ENCODE assay signal across 12 cellular contexts in genomic region chr2:47190188-47190818, GRCh38. TPM values are rescaled to one million over a fixed set of nuclear protein-coding genes. Genes with fewer than 3 reads are reported as not detected.
DNase-seq lines count a peak whose midpoint lies in the region; ATAC-seq, FAIRE-seq and TF ChIP-seq lines count a peak whose summit lies in the region.
"Had no signal": no experiment of that assay in that cellular context is flagged by ENCODE, and none has a peak within 500 bp of the region (broad histone marks: within the 10 kb centered on the region; RNA-seq: fewer than 3 reads in every experiment).

No MANE protein-coding gene starts in this region.

- H3K79me2 ChIP-seq in SK-N-SH (ENCODE audit: insufficient read depth), result peaks cover 11% of the 10 kb centered on the region; the same call in 1 of the 2 replicates

- H3K36me3 Mint-ChIP-seq in naive thymus-derived CD4-positive, alpha-beta T cell, result peaks cover 0 to 14% (median 0%) of the 10 kb centered on the region in 5 donors

- no peak overlapping the region for H2AFZ ChIP-seq in SK-N-SH (ENCODE audit: low read depth)

- H3K36me3 ChIP-seq in SK-N-SH (replicated peaks in 1 of 2; ENCODE audit: control insufficient read depth in 1 of 2, insufficient read depth in 2 of 2, low read length in 1 of 2) (no peaks in the 10 kb centered on the region), gastroesophageal sphincter (no peaks in the 10 kb centered on the region), small intestine (ENCODE audit: control insufficient read depth in 2 of 2, insufficient read depth in 2 of 2, low read length in 2 of 2) (no peaks in the 10 kb centered on the region)
- H3K36me3 ChIP-seq in naive thymus-derived CD4-positive, alpha-beta T cell (ENCODE audit: control insufficient read depth in 2 of 3, insufficient read depth in 3 of 3, low read length in 3 of 3), result no peaks in the 10 kb centered on the region

- H3K27ac Mint-ChIP-seq in naive thymus-derived CD4-positive, alpha-beta T cell, result no peak overlapping the region

- FAIRE-seq in H54 (lab: Jason Lieb, UNC) (peak; percentile 33), small intestine (lab: Jason Lieb, UNC) (no peak)

- peaks cover 38% of the 10 kb centered on the region for H3F3A ChIP-seq in SK-N-SH (replicated peaks; ENCODE audit: insufficient read depth)

- H3K27ac ChIP-seq in SK-N-SH (ENCODE audit: low read depth in 2 of 2, low read length in 1 of 2) (peak overlapping the region; percentile 56 to 100; a peak in 3 of 4 replicates), gastroesophageal sphincter (peak overlapping the region in 3 of 4 donors; percentile 81 to 84 (median 82)), small intestine (ENCODE audit: low read depth in 1 of 2, low read length in 1 of 2) (peak overlapping the region in 1 of 2 donors; percentile 22)
- H3K27ac ChIP-seq in naive thymus-derived CD4-positive, alpha-beta T cell (ENCODE audit: low read depth, low read length), result no peak overlapping the region

- no peak for ATAC-seq in gastroesophageal sphincter
- no peak for ATAC-seq in GM21381 (IDR thresholded peaks at IDR 0.05; ENCODE audit: unreplicated experiment)
- ATAC-seq in naive thymus-derived CD4-positive, alpha-beta T cell, result no peak
- no peak for ATAC-seq in GM21423 (IDR thresholded peaks at IDR 0.05; ENCODE audit: unreplicated experiment)

- 20% methylated on average over 1 of the region's 1 CpG for WGBS in SK-N-SH (ENCODE audit: low lambda C conversion rate)
- 0 to 64% methylated on average over 1 of the region's 1 CpG for WGBS in gastroesophageal sphincter (ENCODE audit: low coverage in 1 of 2), 2 donors
- 59 to 89% (median 73%) methylated on average over 1 of the region's 1 CpG for WGBS in small intestine, 3 donors

- TF ChIP-seq RAD21 in SK-N-SH (IDR thresholded peaks at IDR 0.05; ENCODE audit: low read length), result no peak

- no peak for TF ChIP-seq CTCF in SK-N-SH (IDR thresholded peaks at IDR 0.05)
- TF ChIP-seq CTCF in gastroesophageal sphincter (IDR thresholded peaks at IDR 0.05), result no peak

- intact Hi-C loops in naive thymus-derived CD4-positive, alpha-beta T cell (cut with micrococcal nuclease), result no loop called here

- H3K4me3 Mint-ChIP-seq in naive thymus-derived CD4-positive, alpha-beta T cell, result no peak overlapping the region

- H3K27me3 ChIP-seq in SK-N-SH (ENCODE audit: insufficient read depth) (no peaks in the 10 kb centered on the region), gastroesophageal sphincter (no peaks in the 10 kb centered on the region), small intestine (ENCODE audit: control insufficient read depth in 2 of 2, insufficient read depth in 2 of 2, low read length in 2 of 2) (no peaks in the 10 kb centered on the region)
- peaks cover 0 to 3% of the 10 kb centered on the region in 2 donors for H3K27me3 ChIP-seq in naive thymus-derived CD4-positive, alpha-beta T cell (ENCODE audit: control insufficient read depth in 2 of 2, insufficient read depth in 2 of 2, low read length in 2 of 2)

- CTCF ChIA-PET in SK-N-SH (lab: Yijun Ruan, JAX), result no interaction called here
- CTCF ChIA-PET in naive thymus-derived CD4-positive, alpha-beta T cell (lab: Charles Lee), result interaction anchor here (0.6 kb wide), 1 partner anchor 12 kb away, joined by 3 read pairs; no protein-coding TSS in a partner anchor

- H3K27me3 Mint-ChIP-seq in naive thymus-derived CD4-positive, alpha-beta T cell, result peaks cover 6 to 35% (median 15%) of the 10 kb centered on the region in 5 donors

- H3K9me3 Mint-ChIP-seq in naive thymus-derived CD4-positive, alpha-beta T cell, result peaks cover 0 to 3% (median 0%) of the 10 kb centered on the region in 11 donors

- peak in 1 of 2 experiments; percentile 64; a peak in 1 of 4 replicates for TF ChIP-seq EP300 in SK-N-SH (IDR thresholded peaks at IDR 0.05; ENCODE audit: borderline replicate concordance in 1 of 2, low read depth in 1 of 2, low read length in 1 of 2)
- TF ChIP-seq EP300 in gastroesophageal sphincter (IDR thresholded peaks at IDR 0.05), result no peak

- H3K9me3 ChIP-seq in SK-N-SH (no peaks in the 10 kb centered on the region), gastroesophageal sphincter (no peaks in the 10 kb centered on the region), small intestine (ENCODE audit: control insufficient read depth, low read depth) (no peaks in the 10 kb centered on the region)
- no peaks in the 10 kb centered on the region for H3K9me3 ChIP-seq in naive thymus-derived CD4-positive, alpha-beta T cell (ENCODE audit: control insufficient read depth in 2 of 3, low read length in 3 of 3)

- H3K4me3 ChIP-seq in SK-N-SH (ENCODE audit: low read depth in 2 of 2, low read length in 1 of 2), result peak overlapping the region in 1 of 2 experiments; percentile 35; a peak in 1 of 4 replicates
- H3K4me3 ChIP-seq in gastroesophageal sphincter, result no peak overlapping the region
- no peak overlapping the region for H3K4me3 ChIP-seq in small intestine (ENCODE audit: low read depth in 1 of 2, low read length in 2 of 2)
- no peak overlapping the region for H3K4me3 ChIP-seq in naive thymus-derived CD4-positive, alpha-beta T cell (ENCODE audit: low read length)
- H3K4me3 ChIP-seq: lung had no signal

- H3K9ac ChIP-seq in SK-N-SH, result peak overlapping the region; percentile 79

- peaks cover 0 to 6% (median 0%) of the 10 kb centered on the region in 7 donors for H3K4me1 Mint-ChIP-seq in naive thymus-derived CD4-positive, alpha-beta T cell

- H3K4me2 ChIP-seq in SK-N-SH, result peak overlapping the region; percentile 71

- DNase-seq in H54 (ENCODE audit: insufficient read length, low spot score), result no peak
- no peak for DNase-seq in SK-N-SH
- DNase-seq in small intestine, result peak; percentile 37
- no peak for DNase-seq in naive thymus-derived CD4-positive, alpha-beta T cell
- no peak for DNase-seq in NCI-H2081 treated with DMSO at 0.1 percent for 48 hours (lab: John Stamatoyannopoulos, UW)
- DNase-seq: caudate nucleus, MV-4-11, T1000 had no signal

- POLR2A ChIA-PET in SK-N-SH (lab: Yijun Ruan, JAX), result no interaction called here
- POLR2A ChIA-PET in naive thymus-derived CD4-positive, alpha-beta T cell (lab: Charles Lee), result no interaction called here

- no peaks in the 10 kb centered on the region for H4K20me1 ChIP-seq in SK-N-SH (ENCODE audit: insufficient read depth)

- TF ChIP-seq POLR2A in H54 (IDR thresholded peaks at IDR 0.05; ENCODE audit: low read depth, low read length) (no peak), gastroesophageal sphincter (IDR thresholded peaks at IDR 0.05) (no peak)

- H3K9me2 ChIP-seq in SK-N-SH, result no peaks in the 10 kb centered on the region

- H3K4me1 ChIP-seq in SK-N-SH (ENCODE audit: control insufficient read depth in 1 of 2, insufficient read depth in 2 of 2, low read depth in 1 of 2, low read length in 1 of 2), result peaks cover 46 to 63% of the 10 kb centered on the region in 2 experiments
- H3K4me1 ChIP-seq in gastroesophageal sphincter, result peaks cover 4 to 49% (median 19%) of the 10 kb centered on the region in 3 donors
- peaks cover 0 to 2% of the 10 kb centered on the region in 2 donors for H3K4me1 ChIP-seq in small intestine (ENCODE audit: control insufficient read depth in 2 of 2, insufficient read depth in 1 of 2, low read depth in 1 of 2, low read length in 1 of 2)
- no peaks in the 10 kb centered on the region for H3K4me1 ChIP-seq in naive thymus-derived CD4-positive, alpha-beta T cell (ENCODE audit: control insufficient read depth in 2 of 2, insufficient read depth in 2 of 2, low read length in 2 of 2)

TF ChIP-seq in SK-N-SH, 30 proteins besides CTCF, POLR2A, EP300 and RAD21 (continues in another document):
- TF ChIP-seq ELF1 (IDR thresholded peaks at IDR 0.05), result no peak
- TF ChIP-seq RXRA (IDR thresholded peaks at IDR 0.05; ENCODE audit: borderline replicate concordance, low read depth), result peak; percentile 67; the same call in 1 of the 2 replicates
- TF ChIP-seq JUND (IDR thresholded peaks at IDR 0.05), result peak; percentile 77; the same call in 1 of the 2 replicates
- TF ChIP-seq NFIC (IDR thresholded peaks at IDR 0.05; ENCODE audit: borderline replicate concordance), result peak; percentile 63
- no peak for TF ChIP-seq USF2 (IDR thresholded peaks at IDR 0.05; ENCODE audit: borderline replicate concordance, low read depth, low read length)
- TF ChIP-seq TEAD4 (IDR thresholded peaks at IDR 0.05; ENCODE audit: borderline replicate concordance, insufficient read depth), result peak; percentile 84
- TF ChIP-seq CHD2 (IDR thresholded peaks at IDR 0.05; ENCODE audit: low read length, partially characterized antibody), result no peak
- TF ChIP-seq TCF12 (IDR thresholded peaks at IDR 0.05), result peak; percentile 84
- no peak for TF ChIP-seq FOXJ3 (CRISPR knock-in tag; IDR thresholded peaks at IDR 0.05)
- TF ChIP-seq YY1 (IDR thresholded peaks at IDR 0.05; ENCODE audit: low read depth), result peak; percentile 51; the same call in 1 of the 2 replicates

RNA-seq across cellular contexts. Expression of gene CALM2, which starts 14.0 kb away (rescaled TPM):
- 401 and 491 TPM in 2 replicates for polyA plus RNA-seq in SK-N-SH (2012; rRNA removed)
- 795 and 1,236 TPM in 2 replicates for polyA plus RNA-seq in SK-N-SH (2012; cell fraction: cytosol; rRNA removed)
- 77.3 and 188 TPM in 2 replicates for polyA plus RNA-seq in SK-N-SH (2012; cell fraction: nucleus; rRNA removed)
- total RNA-seq in gastroesophageal sphincter, result 1,000 to 10,000 TPM in 1 of 4 donors, 100 to 1,000 TPM in 3; 842 to 1,190 (median 952) TPM
- polyA plus RNA-seq in small intestine, result 1,000 to 10,000 TPM in 1 of 3 donors, 100 to 1,000 TPM in 2; 814 to 1,236 (median 925) TPM
- 100 to 1,000 TPM; 172 to 342 (median 235) TPM for total RNA-seq in naive thymus-derived CD4-positive, alpha-beta T cell
- 100 to 1,000 TPM; 665 to 824 TPM for polyA plus RNA-seq in naive thymus-derived CD4-positive, alpha-beta T cell

RNA-seq across cellular contexts. Expression of gene STPG4, which starts 35.2 kb away (rescaled TPM):
- polyA plus RNA-seq in SK-N-SH (2012; rRNA removed) (0.20 and 0.21 TPM in 2 replicates), small intestine (under 1 TPM in 1 of 3 donors, not detected in 2; 0.06 TPM)
- 0.08 and 0.12 TPM in 2 replicates for polyA plus RNA-seq in SK-N-SH (2012; cell fraction: cytosol; rRNA removed)
- 0.54 and 0.77 TPM in 2 replicates for polyA plus RNA-seq in SK-N-SH (2012; cell fraction: nucleus; rRNA removed)
- under 1 TPM in 2 of 4 donors, not detected in 2; 0.23 to 0.67 TPM for total RNA-seq in gastroesophageal sphincter
- under 1 TPM in 3 of 5 experiments, not detected in 2; 0.24 to 0.95 (median 0.73) TPM for total RNA-seq in naive thymus-derived CD4-positive, alpha-beta T cell
- polyA plus RNA-seq in naive thymus-derived CD4-positive, alpha-beta T cell, result not detected
